In the genomic region with DNA sequence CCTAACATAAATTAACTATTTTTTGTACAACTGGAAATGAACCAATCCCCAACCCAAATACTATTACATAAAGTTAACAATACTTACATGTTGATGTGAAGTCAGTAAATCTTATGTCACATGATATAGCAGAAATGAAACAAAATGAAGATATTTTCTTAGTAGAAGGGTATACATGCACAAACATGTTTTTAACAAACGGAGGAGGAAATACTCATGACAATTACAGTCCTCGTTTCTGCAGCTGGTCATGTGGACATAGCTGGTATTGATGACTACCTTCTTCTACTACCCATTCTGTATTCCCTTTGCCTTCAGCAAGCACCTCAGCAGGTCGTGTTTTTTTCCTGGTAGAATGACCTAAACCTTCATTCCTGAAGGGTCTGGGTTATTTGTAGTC, we compare ENCODE assay signal across 7 cellular contexts.
"Had no signal": no experiment of that assay in that cellular context is flagged by ENCODE, and none has a peak within 500 bp of the region (broad histone marks: within the 10 kb centered on the region; RNA-seq: fewer than 3 reads in every experiment).

No MANE protein-coding gene starts in this region.

- H3K27ac ChIP-seq: HL-60 had no signal

- DNase-seq: IMR-90, KBM-7 had no signal

- H3K4me3 Mint-ChIP-seq: IgD-negative memory B cell had no signal

- H3K27me3 Mint-ChIP-seq: IgD-negative memory B cell had no signal

- H3K4me1 Mint-ChIP-seq: IgD-negative memory B cell had no signal

- H3K36me3 Mint-ChIP-seq: IgD-negative memory B cell had no signal

- H3K4me3 ChIP-seq: K562 had no signal

- FAIRE-seq: HepG2, HTR-8/SVneo, K562 had no signal

- H3K27ac Mint-ChIP-seq: IgD-negative memory B cell had no signal

- ATAC-seq: HepG2, K562 had no signal
